In the genomic region with DNA sequence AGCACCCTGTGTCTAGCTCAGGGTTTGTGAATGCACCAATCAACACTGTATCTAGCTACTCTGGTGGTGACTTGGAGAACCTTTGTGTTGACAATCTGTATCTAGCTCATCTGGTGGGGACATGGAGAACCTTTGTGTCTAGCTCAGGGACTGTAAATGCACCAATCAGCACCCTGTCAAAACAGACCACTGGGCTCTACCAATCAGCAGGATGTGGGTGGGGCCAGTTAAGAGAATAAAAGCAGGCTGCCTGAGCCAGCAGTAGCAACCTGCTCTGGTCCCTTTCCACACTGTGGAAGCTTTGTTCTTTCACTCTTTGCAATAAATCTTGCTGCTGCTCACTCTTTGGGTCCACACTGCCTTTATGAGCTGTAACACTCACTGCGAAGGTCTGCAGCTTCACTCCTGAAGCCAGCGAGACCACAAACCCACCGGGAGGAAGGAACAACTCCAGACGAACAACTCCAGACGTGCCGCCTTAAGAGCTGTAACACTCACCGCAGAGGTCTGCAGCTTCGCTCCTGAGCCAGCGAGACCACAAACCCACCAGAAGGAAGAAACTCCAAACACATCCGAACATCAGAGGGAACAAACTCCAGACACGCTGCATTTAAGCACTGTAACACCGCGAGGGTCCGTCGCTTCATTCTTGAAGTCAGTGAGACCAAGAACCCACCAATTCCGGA, we compare ENCODE assay signal across 8 cellular contexts. TPM values are rescaled to one million over a fixed set of nuclear protein-coding genes. Genes with fewer than 3 reads are reported as not detected.
DNase-seq lines count a peak whose midpoint lies in the region; ATAC-seq and TF ChIP-seq lines count a peak whose summit lies in the region.
"Not testable (repeated sequence)": the region's sequence is repeated elsewhere in the genome, so short reads cannot be mapped to it uniquely, and the experiment has no call there.

No MANE protein-coding gene starts in this region.

- not testable (repeated sequence) for H3K4me1 ChIP-seq in CD4-positive, CD25-positive, alpha-beta regulatory T cell (ENCODE audit: control insufficient read depth, insufficient read depth, low read length, poor library complexity, severe bottlenecking); effector memory CD4-positive, alpha-beta T cell (ENCODE audit: control insufficient read depth, insufficient read depth, low read length, poor library complexity, severe bottlenecking)

- not testable (repeated sequence) for H3K36me3 Mint-ChIP-seq in CD4-positive, CD25-positive, alpha-beta regulatory T cell; T-helper 1 cell treated with Interleukin-12 subunit alpha and Interleukin-12 subunit beta and Interleukin-4 antibody, amounts not matched to agents 30 μg/mL and 1 μg/mL, for 36 hours (ENCODE audit: low read depth); activated CD8-positive, alpha-beta T cell treated with anti-CD3 and anti-CD28 coated beads for 36 hours (ENCODE audit: low read depth); naive thymus-derived CD8-positive, alpha-beta T cell
- peaks cover 2 to 13% of the 10 kb centered on the region in 2 donors for H3K36me3 Mint-ChIP-seq in stimulated activated naive B cell treated with anti-CD40 and anti-IgM and Interleukin-4, amounts not matched to agents 10 μg/mL and 1 μg/mL and 100 μg/mL, for 72 hours

- peak overlapping the region; percentile 91 to 94 (median 92) for H3K27ac Mint-ChIP-seq in CD4-positive, CD25-positive, alpha-beta regulatory T cell
- peak overlapping the region; percentile 76 for H3K27ac Mint-ChIP-seq in T-helper 1 cell treated with Interleukin-12 subunit alpha and Interleukin-12 subunit beta and Interleukin-4 antibody, amounts not matched to agents 30 μg/mL and 1 μg/mL, for 36 hours
- peak overlapping the region; percentile 58 for H3K27ac Mint-ChIP-seq in activated CD8-positive, alpha-beta T cell treated with anti-CD3 and anti-CD28 coated beads for 36 hours
- H3K27ac Mint-ChIP-seq in naive thymus-derived CD8-positive, alpha-beta T cell = peak overlapping the region; percentile 68 to 93 (median 86)
- H3K27ac Mint-ChIP-seq in stimulated activated naive B cell treated with anti-CD40 and anti-IgM and Interleukin-4, amounts not matched to agents 10 μg/mL and 1 μg/mL and 100 μg/mL, for 72 hours = peak overlapping the region; percentile 10

- not testable (repeated sequence) for H3K27me3 ChIP-seq in CD4-positive, CD25-positive, alpha-beta regulatory T cell (ENCODE audit: control insufficient read depth, insufficient read depth, low read length); effector memory CD4-positive, alpha-beta T cell (replicated peaks; ENCODE audit: control insufficient read depth, insufficient read depth, low read length, poor library complexity, severe bottlenecking)

- not testable (repeated sequence) for H3K36me3 ChIP-seq in CD4-positive, CD25-positive, alpha-beta regulatory T cell (ENCODE audit: control insufficient read depth, insufficient read depth, low read length); effector memory CD4-positive, alpha-beta T cell (ENCODE audit: control insufficient read depth, insufficient read depth, low read length)

- CTCF ChIA-PET in activated CD8-positive, alpha-beta T cell treated with anti-CD3 and anti-CD28 coated beads for 36 hours (lab: Charles Lee) = interaction anchor here (1.1 kb wide), 1 partner anchor 17 kb away, joined by 3 read pairs; no protein-coding TSS in a partner anchor

- not testable (repeated sequence) for H3K9me3 Mint-ChIP-seq in CD4-positive, CD25-positive, alpha-beta regulatory T cell; T-helper 1 cell treated with Interleukin-12 subunit alpha and Interleukin-12 subunit beta and Interleukin-4 antibody, amounts not matched to agents 30 μg/mL and 1 μg/mL, for 36 hours; activated CD8-positive, alpha-beta T cell treated with anti-CD3 and anti-CD28 coated beads for 36 hours; naive thymus-derived CD8-positive, alpha-beta T cell; stimulated activated naive B cell treated with anti-CD40 and anti-IgM and Interleukin-4, amounts not matched to agents 10 μg/mL and 1 μg/mL and 100 μg/mL, for 72 hours

- not testable (repeated sequence) for H3K9me3 ChIP-seq in CD4-positive, CD25-positive, alpha-beta regulatory T cell (ENCODE audit: control insufficient read depth in 2 of 2, low read length in 2 of 2); effector memory CD4-positive, alpha-beta T cell (ENCODE audit: control insufficient read depth, low read length)

- POLR2A ChIA-PET in activated CD8-positive, alpha-beta T cell treated with anti-CD3 and anti-CD28 coated beads for 36 hours (lab: Charles Lee) = not testable (repeated sequence)
- POLR2A ChIA-PET in naive thymus-derived CD8-positive, alpha-beta T cell (lab: Charles Lee) = interaction anchor here (0.8 kb wide), 1 partner anchor 346 kb away, joined by 3 read pairs; a partner anchor contains a TSS

- not testable (repeated sequence) for TF ChIP-seq CTCF in activated CD8-positive, alpha-beta T cell treated with anti-CD3 and anti-CD28 coated beads for 36 hours (IDR thresholded peaks at IDR 0.05)

- H3K4me3 ChIP-seq in CD4-positive, CD25-positive, alpha-beta regulatory T cell (ENCODE audit: low read depth, low read length) = peak overlapping the region; percentile 62
- H3K4me3 ChIP-seq in Jurkat, Clone E6-1 (ENCODE audit: low read length) = not testable (repeated sequence)
- peak overlapping the region; percentile 37 for H3K4me3 ChIP-seq in effector memory CD4-positive, alpha-beta T cell (ENCODE audit: insufficient read depth, low read depth, low read length, poor library complexity, severe bottlenecking)

- not testable (repeated sequence) for ATAC-seq in CD4-positive, CD25-positive, alpha-beta regulatory T cell (ENCODE audit: low read depth in 2 of 2); activated CD8-positive, alpha-beta T cell treated with anti-CD3 and anti-CD28 coated beads for 36 hours
- peak; percentile 42 to 43 for ATAC-seq in naive thymus-derived CD8-positive, alpha-beta T cell
- ATAC-seq in stimulated activated naive B cell treated with anti-CD40 and anti-IgM and Interleukin-4, amounts not matched to agents 10 μg/mL and 1 μg/mL and 100 μg/mL, for 72 hours (replicated peaks) = peak in 1 of 2 donors; percentile 22

- intact Hi-C loops in activated CD8-positive, alpha-beta T cell treated with anti-CD3 and anti-CD28 coated beads for 36 hours (cut with micrococcal nuclease) = not testable (repeated sequence)

- not testable (repeated sequence) for H3K4me1 Mint-ChIP-seq in CD4-positive, CD25-positive, alpha-beta regulatory T cell; T-helper 1 cell treated with Interleukin-12 subunit alpha and Interleukin-12 subunit beta and Interleukin-4 antibody, amounts not matched to agents 30 μg/mL and 1 μg/mL, for 36 hours (ENCODE audit: low read depth); activated CD8-positive, alpha-beta T cell treated with anti-CD3 and anti-CD28 coated beads for 36 hours (ENCODE audit: low read depth)
- peaks cover 6 to 10% (median 9%) of the 10 kb centered on the region in 4 donors for H3K4me1 Mint-ChIP-seq in naive thymus-derived CD8-positive, alpha-beta T cell
- peaks cover 9 to 11% of the 10 kb centered on the region in 2 donors for H3K4me1 Mint-ChIP-seq in stimulated activated naive B cell treated with anti-CD40 and anti-IgM and Interleukin-4, amounts not matched to agents 10 μg/mL and 1 μg/mL and 100 μg/mL, for 72 hours

- peak in 2 of 3 donors; percentile 15 for DNase-seq in CD4-positive, CD25-positive, alpha-beta regulatory T cell
- peak; percentile 66 for DNase-seq in Jurkat, Clone E6-1 (ENCODE audit: low read depth, low spot score)
- peak; percentile 38 for DNase-seq in activated CD8-positive, alpha-beta T cell treated with anti-CD3 and anti-CD28 coated beads for 36 hours
- peak; percentile 13 for DNase-seq in activated naive CD4-positive, alpha-beta T cell treated with Interleukin-2 at 50 U/mL for 16 hours
- not testable (repeated sequence) for DNase-seq in effector memory CD4-positive, alpha-beta T cell
- peak in 4 of 10 donors; percentile 2 to 35 (median 20) for DNase-seq in naive thymus-derived CD8-positive, alpha-beta T cell
- peak; percentile 14 for DNase-seq in stimulated activated naive B cell treated with anti-CD40 and anti-IgM and Interleukin-4, amounts not matched to agents 10 μg/mL and 1 μg/mL and 100 μg/mL, for 72 hours

- peak overlapping the region; percentile 34 to 91 (median 80) for H3K4me3 Mint-ChIP-seq in CD4-positive, CD25-positive, alpha-beta regulatory T cell
- peak overlapping the region; percentile 56 for H3K4me3 Mint-ChIP-seq in T-helper 1 cell treated with Interleukin-12 subunit alpha and Interleukin-12 subunit beta and Interleukin-4 antibody, amounts not matched to agents 30 μg/mL and 1 μg/mL, for 36 hours
- H3K4me3 Mint-ChIP-seq in activated CD8-positive, alpha-beta T cell treated with anti-CD3 and anti-CD28 coated beads for 36 hours = peak overlapping the region; percentile 59
- H3K4me3 Mint-ChIP-seq in naive thymus-derived CD8-positive, alpha-beta T cell = peak overlapping the region; percentile 76 to 90 (median 82)
- H3K4me3 Mint-ChIP-seq in stimulated activated naive B cell treated with anti-CD40 and anti-IgM and Interleukin-4, amounts not matched to agents 10 μg/mL and 1 μg/mL and 100 μg/mL, for 72 hours = peak overlapping the region; percentile 70 to 81

- H3K27ac ChIP-seq in CD4-positive, CD25-positive, alpha-beta regulatory T cell (ENCODE audit: insufficient read depth, low read length, poor library complexity, severe bottlenecking); effector memory CD4-positive, alpha-beta T cell (ENCODE audit: insufficient read depth, low read length, poor library complexity, severe bottlenecking): not testable (repeated sequence)

- H3K27me3 Mint-ChIP-seq in CD4-positive, CD25-positive, alpha-beta regulatory T cell; T-helper 1 cell treated with Interleukin-12 subunit alpha and Interleukin-12 subunit beta and Interleukin-4 antibody, amounts not matched to agents 30 μg/mL and 1 μg/mL, for 36 hours (ENCODE audit: low read depth); activated CD8-positive, alpha-beta T cell treated with anti-CD3 and anti-CD28 coated beads for 36 hours; naive thymus-derived CD8-positive, alpha-beta T cell: not testable (repeated sequence)
- peaks cover 5 to 27% of the 10 kb centered on the region in 2 donors for H3K27me3 Mint-ChIP-seq in stimulated activated naive B cell treated with anti-CD40 and anti-IgM and Interleukin-4, amounts not matched to agents 10 μg/mL and 1 μg/mL and 100 μg/mL, for 72 hours

RNA-seq across cellular contexts. Expression of a gene that starts 27.4 kb away (rescaled TPM):
- total RNA-seq in CD4-positive, CD25-positive, alpha-beta regulatory T cell = 0.37 TPM
- polyA plus RNA-seq in CD4-positive, CD25-positive, alpha-beta regulatory T cell = under 1 TPM; 0.17 to 0.76 (median 0.31) TPM
- 4.9 TPM for polyA plus RNA-seq in Jurkat, Clone E6-1 (2012; ENCODE audit: insufficient read depth, insufficient read length)
- total RNA-seq in activated CD8-positive, alpha-beta T cell treated with anti-CD3 and anti-CD28 coated beads for 36 hours = 1 to 10 TPM; 4.9 to 5.3 TPM
- total RNA-seq in naive thymus-derived CD8-positive, alpha-beta T cell = 1 to 10 TPM; 1.8 to 2.8 TPM
- polyA plus RNA-seq in naive thymus-derived CD8-positive, alpha-beta T cell = 1 to 10 TPM in 2 of 3 donors, under 1 TPM in 1; 0.06 to 2.7 (median 1.1) TPM

RNA-seq across cellular contexts. Expression of a gene that starts 43.7 kb away (rescaled TPM):
- 9.6 TPM for total RNA-seq in CD4-positive, CD25-positive, alpha-beta regulatory T cell
- 1 to 10 TPM; 3.9 to 7.0 (median 4.8) TPM for polyA plus RNA-seq in CD4-positive, CD25-positive, alpha-beta regulatory T cell
- polyA plus RNA-seq in Jurkat, Clone E6-1 (2012; ENCODE audit: insufficient read depth, insufficient read length) = 12.0 TPM
- 1 to 10 TPM; 8.7 to 9.6 TPM for total RNA-seq in activated CD8-positive, alpha-beta T cell treated with anti-CD3 and anti-CD28 coated beads for 36 hours
- total RNA-seq in naive thymus-derived CD8-positive, alpha-beta T cell = 10 to 100 TPM; 18.3 to 21.7 TPM
- polyA plus RNA-seq in naive thymus-derived CD8-positive, alpha-beta T cell = 1 to 10 TPM; 3.9 to 6.4 (median 5.0) TPM

Comparison
In these comparisons a context has a peak if more than half of its experiments do, and no peak if none do; other contexts are left out.
1. H3K27ac Mint-ChIP-seq: peak in every context shown above with its lines; median percentile 92 in CD4-positive, CD25-positive, alpha-beta regulatory T cell; 86 in naive thymus-derived CD8-positive, alpha-beta T cell; 76 in T-helper 1 cell treated with Interleukin-12 subunit alpha and Interleukin-12 subunit beta and Interleukin-4 antibody, amounts not matched to agents 30 μg/mL and 1 μg/mL, for 36 hours; 58 in activated CD8-positive, alpha-beta T cell treated with anti-CD3 and anti-CD28 coated beads for 36 hours; 10 in stimulated activated naive B cell treated with anti-CD40 and anti-IgM and Interleukin-4, amounts not matched to agents 10 μg/mL and 1 μg/mL and 100 μg/mL, for 72 hours.